ENCODE assay signal across 19 cellular contexts in the genomic region with DNA sequence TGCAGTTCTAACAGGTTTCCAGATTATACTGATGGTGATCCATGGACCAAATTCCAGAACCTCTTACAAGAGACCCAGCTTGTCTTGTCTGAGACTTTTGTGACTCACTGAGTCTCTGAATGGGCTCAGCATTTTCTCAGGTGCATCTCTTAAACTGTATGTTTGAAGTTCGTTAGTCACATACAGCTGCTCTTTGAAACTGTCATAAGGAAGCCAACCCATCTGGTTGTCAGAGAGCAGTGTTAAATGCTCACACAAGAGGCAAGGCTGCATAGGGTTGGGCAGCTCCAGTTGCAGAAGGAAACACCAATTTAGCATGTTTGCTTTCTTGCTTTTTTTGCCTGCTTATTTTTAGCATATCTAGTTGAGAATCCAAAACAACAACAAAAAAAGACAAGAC.
"Had no signal": no experiment of that assay in that cellular context is flagged by ENCODE, and none has a peak within 500 bp of the region (broad histone marks: within the 10 kb centered on the region; RNA-seq: fewer than 3 reads in every experiment).

No MANE protein-coding gene starts in this region.

- H3K4me1 ChIP-seq: lower lobe of right lung, pancreas had no signal

- H3K4me3 Mint-ChIP-seq: activated CD4-positive, alpha-beta T cell treated with anti-CD3 and anti-CD28 coated beads, Interleukin-2, amount 10 ng/mL, durations not matched to agents 24 days and 14 days; activated naive CD8-positive, alpha-beta T cell treated with anti-CD3 and anti-CD28 coated beads, Interleukin-2, amount 10 ng/mL, durations not matched to agents 7 days and 5 days; brain; natural killer cell; stimulated activated effector memory CD8-positive, alpha-beta T cell treated with anti-CD3 and anti-CD28 coated beads, Interleukin-12 subunit alpha, Interleukin-12 subunit beta, amount 100 ng/mL, for 72 hours had no signal

- DNase-seq: activated CD4-positive, alpha-beta T cell treated with anti-CD3 and anti-CD28 coated beads, Interleukin-2, amount 10 ng/mL, durations not matched to agents 24 days and 14 days; activated CD4-positive, CD25-positive, alpha-beta regulatory T cell; activated CD8-positive, alpha-beta memory T cell treated with anti-CD3 and anti-CD28 coated beads for 24 hours; activated CD8-positive, alpha-beta memory T cell treated with anti-CD3 and anti-CD28 coated beads, Interleukin-2, amount 50 U/mL, for 48 hours; activated naive CD8-positive, alpha-beta T cell treated with anti-CD3 and anti-CD28 coated beads, Interleukin-2, amount 10 ng/mL, durations not matched to agents 7 days and 5 days; central memory CD4-positive, alpha-beta T cell; dorsolateral prefrontal cortex; lower lobe of right lung; natural killer cell; pancreas; stimulated activated CD4-positive, alpha-beta T cell treated with anti-CD3 and anti-CD28 coated beads, Interleukin-4, amount 100 ng/mL, for 1 hour; stomach; T1000; upper lobe of left lung had no signal

- H3K9me3 Mint-ChIP-seq: natural killer cell; stimulated activated effector memory CD8-positive, alpha-beta T cell treated with anti-CD3 and anti-CD28 coated beads, Interleukin-12 subunit alpha, Interleukin-12 subunit beta, amount 100 ng/mL, for 72 hours had no signal

- H2AFZ ChIP-seq: hepatocyte had no signal

- H3K27ac ChIP-seq: dorsolateral prefrontal cortex, lower lobe of right lung, pancreas, stomach, upper lobe of left lung had no signal

- ATAC-seq: lower lobe of right lung; natural killer cell; pancreas; sciatic nerve; stimulated activated effector memory CD8-positive, alpha-beta T cell treated with anti-CD3 and anti-CD28 coated beads, Interleukin-12 subunit alpha, Interleukin-12 subunit beta, amount 100 ng/mL, for 72 hours had no signal

- H3K36me3 Mint-ChIP-seq: activated naive CD8-positive, alpha-beta T cell treated with anti-CD3 and anti-CD28 coated beads, Interleukin-2, amount 10 ng/mL, durations not matched to agents 7 days and 5 days; brain had no signal

- H3K4me2 ChIP-seq: smooth muscle cell had no signal

- H3K27me3 ChIP-seq: hepatocyte, upper lobe of left lung had no signal

- H3K79me2 ChIP-seq: hepatocyte had no signal

- H3K36me3 ChIP-seq: lower lobe of right lung, pancreas, stomach, upper lobe of left lung had no signal

- H3K4me3 ChIP-seq: dorsolateral prefrontal cortex, hepatocyte, lower lobe of right lung, pancreas, smooth muscle cell, stomach, upper lobe of left lung had no signal

- H3K27ac Mint-ChIP-seq: activated CD4-positive, alpha-beta T cell treated with anti-CD3 and anti-CD28 coated beads, Interleukin-2, amount 10 ng/mL, durations not matched to agents 24 days and 14 days; activated naive CD8-positive, alpha-beta T cell treated with anti-CD3 and anti-CD28 coated beads, Interleukin-2, amount 10 ng/mL, durations not matched to agents 7 days and 5 days; brain; natural killer cell; stimulated activated effector memory CD8-positive, alpha-beta T cell treated with anti-CD3 and anti-CD28 coated beads, Interleukin-12 subunit alpha, Interleukin-12 subunit beta, amount 100 ng/mL, for 72 hours had no signal

- H3K9me3 ChIP-seq: lower lobe of right lung, pancreas, stomach, upper lobe of left lung had no signal
